ENCODE assay signal across 1 cellular context in genomic region chr5:139180850-139181785, GRCh38.
TF ChIP-seq lines count a peak whose summit lies in the region.

No MANE protein-coding gene starts in this region.

TF ChIP-seq in GM12878, 131 proteins besides CTCF, POLR2A, EP300 and RAD21 (continued from another document):
- no peak for TF ChIP-seq ATF7 (IDR thresholded peaks at IDR 0.05; ENCODE audit: low read depth)
- TF ChIP-seq PKNOX1 (IDR thresholded peaks at IDR 0.05): no peak
- no peak for TF ChIP-seq MEF2B (IDR thresholded peaks at IDR 0.05; ENCODE audit: partially characterized antibody, poor library complexity, severe bottlenecking)
- no peak for TF ChIP-seq BCLAF1 (IDR thresholded peaks at IDR 0.05)
- TF ChIP-seq KAT2A (conservative IDR thresholded peaks at IDR 0.05; ENCODE audit: control insufficient read depth, low read depth, low read length): no peak
- no peak for TF ChIP-seq CBFB (IDR thresholded peaks at IDR 0.05; ENCODE audit: low read depth)
- TF ChIP-seq JUND (IDR thresholded peaks at IDR 0.05; ENCODE audit: low read depth, low read length): no peak
- TF ChIP-seq RUNX3 (IDR thresholded peaks at IDR 0.05; ENCODE audit: low read length): no peak
